In genomic region chr7:27921081-27921836, GRCh38 we compare ENCODE assay signal across 8 cellular contexts.
DNase-seq lines count a peak whose midpoint lies in the region; ATAC-seq, FAIRE-seq and TF ChIP-seq lines count a peak whose summit lies in the region.

No MANE protein-coding gene starts in this region.

- H3K4me1 Mint-ChIP-seq in CD4-positive, CD25-positive, alpha-beta regulatory T cell: peaks cover 0 to 20% (median 10%) of the 10 kb centered on the region in 4 donors
- H3K4me1 Mint-ChIP-seq in T-helper 2 cell treated with Interferon-gamma antibody and Interleukin-4, amounts not matched to agents 5 μg/mL and 100 μg/mL, for 36 hours (ENCODE audit: low read depth): no peaks in the 10 kb centered on the region

- POLR2A ChIA-PET in RWPE1 (lab: Yijun Ruan, JAX; ENCODE audit: low non-redundant PET): no interaction called here

- no peaks in the 10 kb centered on the region for H3K27me3 ChIP-seq in CD4-positive, CD25-positive, alpha-beta regulatory T cell (ENCODE audit: control insufficient read depth, insufficient read depth, low read length)
- no peaks in the 10 kb centered on the region for H3K27me3 ChIP-seq in mucosa of rectum (ENCODE audit: control insufficient read depth in 2 of 2, insufficient read depth in 2 of 2, low read length in 2 of 2)

- peaks cover 0 to 1% (median 0%) of the 10 kb centered on the region in 7 donors for H3K9me3 Mint-ChIP-seq in CD4-positive, CD25-positive, alpha-beta regulatory T cell
- no peaks in the 10 kb centered on the region for H3K9me3 Mint-ChIP-seq in T-helper 2 cell treated with Interferon-gamma antibody and Interleukin-4, amounts not matched to agents 5 μg/mL and 100 μg/mL, for 36 hours

- no peaks in the 10 kb centered on the region for H3K9me3 ChIP-seq in CD4-positive, CD25-positive, alpha-beta regulatory T cell (ENCODE audit: control insufficient read depth in 2 of 2, low read length in 2 of 2)
- H3K9me3 ChIP-seq in mucosa of rectum (ENCODE audit: control insufficient read depth in 2 of 2, low read length in 2 of 2): no peaks in the 10 kb centered on the region

- H3K4me1 ChIP-seq in CD4-positive, CD25-positive, alpha-beta regulatory T cell (ENCODE audit: control insufficient read depth, insufficient read depth, low read length, poor library complexity, severe bottlenecking): peaks cover 3% of the 10 kb centered on the region
- peaks cover 5 to 10% of the 10 kb centered on the region in 2 donors for H3K4me1 ChIP-seq in mucosa of rectum (ENCODE audit: control insufficient read depth in 2 of 2, insufficient read depth in 2 of 2, low read length in 2 of 2)

- H3K9ac ChIP-seq in mucosa of rectum (ENCODE audit: low read depth in 1 of 2, low read length in 2 of 2): peak overlapping the region in 1 of 2 donors; percentile 36

- peaks cover 3% of the 10 kb centered on the region for H3K36me3 Mint-ChIP-seq in CD4-positive, CD25-positive, alpha-beta regulatory T cell
- no peaks in the 10 kb centered on the region for H3K36me3 Mint-ChIP-seq in T-helper 2 cell treated with Interferon-gamma antibody and Interleukin-4, amounts not matched to agents 5 μg/mL and 100 μg/mL, for 36 hours (ENCODE audit: low read depth)

- DNase-seq in CD4-positive, CD25-positive, alpha-beta regulatory T cell: peak in 2 of 3 donors; percentile 40 to 74
- peak; percentile 63 for DNase-seq in NCI-H1092 (lab: John Stamatoyannopoulos, UW)
- DNase-seq in RWPE1 (ENCODE audit: low spot score): peak; percentile 36
- DNase-seq in T-helper 2 cell treated with Interferon-gamma antibody and Interleukin-4, amounts not matched to agents 5 μg/mL and 100 μg/mL, for 36 hours (ENCODE audit: low spot score): no peak

- no peak overlapping the region for H3K27ac Mint-ChIP-seq in CD4-positive, CD25-positive, alpha-beta regulatory T cell
- no peak overlapping the region for H3K27ac Mint-ChIP-seq in T-helper 2 cell treated with Interferon-gamma antibody and Interleukin-4, amounts not matched to agents 5 μg/mL and 100 μg/mL, for 36 hours

- ATAC-seq in CD4-positive, CD25-positive, alpha-beta regulatory T cell (ENCODE audit: low read depth in 2 of 2): no peak
- peak; percentile 41 for ATAC-seq in GM19351 (IDR thresholded peaks at IDR 0.05; ENCODE audit: unreplicated experiment)
- no peak for ATAC-seq in HG02623 (IDR thresholded peaks at IDR 0.05; ENCODE audit: unreplicated experiment)

- no peaks in the 10 kb centered on the region for H3K27me3 Mint-ChIP-seq in CD4-positive, CD25-positive, alpha-beta regulatory T cell
- peaks cover 6% of the 10 kb centered on the region for H3K27me3 Mint-ChIP-seq in T-helper 2 cell treated with Interferon-gamma antibody and Interleukin-4, amounts not matched to agents 5 μg/mL and 100 μg/mL, for 36 hours (ENCODE audit: low read depth)

- H3K27ac ChIP-seq in CD4-positive, CD25-positive, alpha-beta regulatory T cell (ENCODE audit: insufficient read depth, low read length, poor library complexity, severe bottlenecking): no peak overlapping the region
- no peak overlapping the region for H3K27ac ChIP-seq in RWPE1
- no peak overlapping the region for H3K27ac ChIP-seq in mucosa of rectum (ENCODE audit: low read depth in 2 of 2, low read length in 2 of 2)

- peak; percentile 87 for FAIRE-seq in endometrium (lab: Jason Lieb, UNC)

- no peak overlapping the region for H3K4me3 Mint-ChIP-seq in CD4-positive, CD25-positive, alpha-beta regulatory T cell
- H3K4me3 Mint-ChIP-seq in T-helper 2 cell treated with Interferon-gamma antibody and Interleukin-4, amounts not matched to agents 5 μg/mL and 100 μg/mL, for 36 hours: no peak overlapping the region

- no peak overlapping the region for H3K4me3 ChIP-seq in CD4-positive, CD25-positive, alpha-beta regulatory T cell (ENCODE audit: low read depth, low read length)
- H3K4me3 ChIP-seq in mucosa of rectum (ENCODE audit: low read length in 2 of 2): peak overlapping the region; percentile 39 to 45

- no peaks in the 10 kb centered on the region for H3K36me3 ChIP-seq in CD4-positive, CD25-positive, alpha-beta regulatory T cell (ENCODE audit: control insufficient read depth, insufficient read depth, low read length)
- H3K36me3 ChIP-seq in mucosa of rectum (ENCODE audit: control insufficient read depth in 2 of 2, insufficient read depth in 2 of 2, low read length in 2 of 2): no peaks in the 10 kb centered on the region

- CTCF ChIA-PET in RWPE1 (lab: Yijun Ruan, JAX): interaction anchor here (0.5 to 1.5 kb wide), 17 partner anchors 12 to 1334 kb away, joined by 3 to 6 read pairs (median 3); partner anchors contain the start of gene HOXA13

- TF ChIP-seq CTCF in RWPE1 (conservative IDR thresholded peaks at IDR 0.05; ENCODE audit: low read depth): peak; percentile 62
